ENCODE assay signal across 8 cellular contexts in genomic region chr1:40979241-40980067, GRCh38. TPM values are rescaled to one million over a fixed set of nuclear protein-coding genes. Genes with fewer than 3 reads are reported as not detected.
DNase-seq lines count a peak whose midpoint lies in the region; ATAC-seq and TF ChIP-seq lines count a peak whose summit lies in the region.

TSS of gene CTPS1 (plus strand) at chr1:40979696. CDS start at chr1:40983291, 3,595 bp downstream.

- H3K4me3 Mint-ChIP-seq in activated naive CD8-positive, alpha-beta T cell, result peak within 1 kb of the TSS; percentile 98
- H3K4me3 Mint-ChIP-seq in glutamatergic neuron (ENCODE audit: unreplicated experiment) (peak within 1 kb of the TSS; percentile 99), osteocyte (ENCODE audit: unreplicated experiment) (peak within 1 kb of the TSS; percentile 88)

- ATAC-seq in HG02678 (IDR thresholded peaks at IDR 0.05; ENCODE audit: unreplicated experiment), result peak; percentile 93

- peaks cover 15% of the 10 kb centered on the region for H3K4me1 ChIP-seq in thymus (ENCODE audit: control insufficient read depth, insufficient read depth, low read length)

- H3K4me1 Mint-ChIP-seq in activated naive CD8-positive, alpha-beta T cell (ENCODE audit: low read depth), result peaks cover 39% of the 10 kb centered on the region
- H3K4me1 Mint-ChIP-seq in glutamatergic neuron (ENCODE audit: low read depth, unreplicated experiment) (peaks cover 22% of the 10 kb centered on the region), osteocyte (ENCODE audit: unreplicated experiment) (peaks cover 39% of the 10 kb centered on the region)

- H3K9me3 Mint-ChIP-seq in activated naive CD8-positive, alpha-beta T cell (ENCODE audit: low read depth), result no peaks in the 10 kb centered on the region
- H3K9me3 Mint-ChIP-seq in glutamatergic neuron (ENCODE audit: unreplicated experiment) (peaks cover 12% of the 10 kb centered on the region), osteocyte (ENCODE audit: unreplicated experiment) (no peaks in the 10 kb centered on the region)

- no peaks in the 10 kb centered on the region for H3K9me3 ChIP-seq in thymus (ENCODE audit: control insufficient read depth)

- H3K27me3 Mint-ChIP-seq in activated naive CD8-positive, alpha-beta T cell, result no peaks in the 10 kb centered on the region
- peaks cover 10% of the 10 kb centered on the region for H3K27me3 Mint-ChIP-seq in glutamatergic neuron (ENCODE audit: unreplicated experiment)
- no peaks in the 10 kb centered on the region for H3K27me3 Mint-ChIP-seq in osteocyte (ENCODE audit: unreplicated experiment)

- peaks cover 22% of the 10 kb centered on the region for H3K36me3 Mint-ChIP-seq in activated naive CD8-positive, alpha-beta T cell
- peaks cover 5% of the 10 kb centered on the region for H3K36me3 Mint-ChIP-seq in glutamatergic neuron (ENCODE audit: unreplicated experiment)
- peaks cover 6% of the 10 kb centered on the region for H3K36me3 Mint-ChIP-seq in osteocyte (ENCODE audit: unreplicated experiment)

- no peaks in the 10 kb centered on the region for H3K27me3 ChIP-seq in thymus (ENCODE audit: control insufficient read depth, insufficient read depth)

- TF ChIP-seq CTCF in GM12873 (IDR thresholded peaks at IDR 0.05; ENCODE audit: insufficient read depth, low read depth, low read length, missing control alignments) (peak; percentile 45), glutamatergic neuron (IDR thresholded peaks at IDR 0.05; ENCODE audit: partially characterized antibody, unreplicated experiment) (no peak), osteocyte (IDR thresholded peaks at IDR 0.05) (peak; percentile 40)

- under 1% methylated on average over 96 of the region's 96 CpGs for WGBS in thymus

- peak within 1 kb of the TSS; percentile 86 for H3K4me3 ChIP-seq in thymus (ENCODE audit: low read length)

- peak within 1 kb of the TSS; percentile 99 for H3K27ac Mint-ChIP-seq in activated naive CD8-positive, alpha-beta T cell
- H3K27ac Mint-ChIP-seq in glutamatergic neuron (ENCODE audit: unreplicated experiment) (peak within 1 kb of the TSS; percentile 99), osteocyte (ENCODE audit: unreplicated experiment) (peak within 1 kb of the TSS; percentile 98)

- peak within 1 kb of the TSS; percentile 89 for H3K27ac ChIP-seq in thymus (ENCODE audit: low read depth)

- no peaks in the 10 kb centered on the region for H3K36me3 ChIP-seq in thymus (ENCODE audit: control insufficient read depth, insufficient read depth)

- DNase-seq in NCI-H1105 treated with DMSO at 0.1 percent for 48 hours (lab: John Stamatoyannopoulos, UW), result peak; percentile 97
- peak; percentile 89 for DNase-seq in SKM-1 treated with dmso at 0.1 percent for 144 hours (lab: John Stamatoyannopoulos, UW; ENCODE audit: unreplicated experiment)
- DNase-seq in glutamatergic neuron, result peak; percentile 96
- peak; percentile 98 for DNase-seq in osteocyte (ENCODE audit: extremely low spot score, unreplicated experiment)

RNA-seq across cellular contexts. Expression of gene CTPS1, which starts in this region (rescaled TPM):
- 110 TPM for total RNA-seq in glutamatergic neuron (ENCODE audit: unreplicated experiment)
- 25.6 and 27.7 TPM in 2 replicates for total RNA-seq in osteocyte
- polyA plus RNA-seq in thymus, result 13.4 TPM

Comparison
In these comparisons a context has a peak if more than half of its experiments do, and no peak if none do; other contexts are left out.
1. Peak in every context shown above with its lines: DNase-seq, ATAC-seq, H3K4me3 ChIP-seq and H3K27ac ChIP-seq.